18 cellular contexts compared by ENCODE assay signal in genomic region chr17:78426293-78426879, GRCh38. TPM values are rescaled to one million over a fixed set of nuclear protein-coding genes. Genes with fewer than 3 reads are reported as not detected.
DNase-seq lines count a peak whose midpoint lies in the region; ATAC-seq and TF ChIP-seq lines count a peak whose summit lies in the region.
"Had no signal": no experiment of that assay in that cellular context is flagged by ENCODE, and none has a peak within 500 bp of the region (broad histone marks: within the 10 kb centered on the region; RNA-seq: fewer than 3 reads in every experiment).

No MANE protein-coding gene starts in this region.

- ATAC-seq in HG02870 (IDR thresholded peaks at IDR 0.05; ENCODE audit: unreplicated experiment): no peak
- ATAC-seq: A549 had no signal

- H3K4me1 ChIP-seq in osteoblast (ENCODE audit: insufficient read depth, low read length): peaks cover 5% of the 10 kb centered on the region

- H2AFZ ChIP-seq in osteoblast (ENCODE audit: low read length): no peak overlapping the region

- H3K4me3 ChIP-seq in osteoblast (ENCODE audit: insufficient read depth, low read length) (no peak overlapping the region), H7 (ENCODE audit: insufficient read depth, low read depth, low read length) (no peak overlapping the region)
- H3K4me3 ChIP-seq: A549 had no signal

- no peak overlapping the region for H3K4me2 ChIP-seq in osteoblast (ENCODE audit: insufficient read depth, low read length)
- H3K4me2 ChIP-seq: A549 had no signal

- no peak for TF ChIP-seq CTCF in osteoblast (IDR thresholded peaks at IDR 0.05; ENCODE audit: extremely low read depth, low read depth, low read length)

- H3K79me2 ChIP-seq in osteoblast (ENCODE audit: insufficient read depth, low read length): no peaks in the 10 kb centered on the region

- H3K27ac ChIP-seq in angular gyrus (ENCODE audit: low read depth, low read length) (peak overlapping the region; percentile 70), osteoblast (ENCODE audit: low read depth, low read length) (no peak overlapping the region)
- H3K27ac ChIP-seq: A549, C4-2B had no signal

- H3K27me3 ChIP-seq in osteoblast (ENCODE audit: insufficient read depth, low read length) (no peaks in the 10 kb centered on the region), H7 (ENCODE audit: control insufficient read depth, insufficient read depth, low read length) (no peaks in the 10 kb centered on the region)

- no peaks in the 10 kb centered on the region for H3K9me3 ChIP-seq in osteoblast (ENCODE audit: low read depth, low read length)
- H3K9me3 ChIP-seq: A549 had no signal

- H3K36me3 ChIP-seq in osteoblast (ENCODE audit: insufficient read depth, low read length) (peaks cover 47% of the 10 kb centered on the region), H7 (replicated peaks; ENCODE audit: control insufficient read depth, insufficient read depth, low read length) (peaks cover 21% of the 10 kb centered on the region)

- DNase-seq in Ammon's horn (ENCODE audit: low spot score) (peak; percentile 76), hippocampal formation (lab: John Stamatoyannopoulos, UW) (peak; percentile 9 to 37), osteoblast (ENCODE audit: insufficient read length, low spot score, missing footprints) (peak; percentile 65), H7 (no peak), EL (no peak)
- DNase-seq: DMS 273 treated with DMSO at 0.1 percent for 48 hours, GOT3, HFFc6, NCI-H1930, NCI-H2171, NCI-H446 treated with DMSO at 0.1 percent for 48 hours, OCI-M1, RPMI8226, SIG-M5 had no signal

- peaks cover 17% of the 10 kb centered on the region for H4K20me1 ChIP-seq in osteoblast (ENCODE audit: insufficient read depth, low read length)

RNA-seq across cellular contexts. Expression of gene PGS1, which starts 47.9 kb away (rescaled TPM):
- total RNA-seq in osteoblast: 34.4 and 39.5 TPM in 2 replicates
- 63.7 and 71.8 TPM in 2 replicates for total RNA-seq in H7 (2014; rRNA removed; shearing (Covaris generic))

Comparison
In these comparisons a context has a peak if more than half of its experiments do, and no peak if none do; other contexts are left out.
1. DNase-seq: peak in Ammon's horn (single experiment), hippocampal formation (2 of 2) and osteoblast (single experiment); none in H7 (single experiment) and EL (single experiment).